In genomic region chr1:99685516-99686180, GRCh38 we compare ENCODE assay signal across 8 cellular contexts.
DNase-seq lines count a peak whose midpoint lies in the region; ATAC-seq and TF ChIP-seq lines count a peak whose summit lies in the region.

No MANE protein-coding gene starts in this region.

- H4K20me1 ChIP-seq in SU-DHL-6 (ENCODE audit: low read depth, low read length) = no peaks in the 10 kb centered on the region

- H3K36me3 ChIP-seq in SU-DHL-6 (ENCODE audit: low read length) = no peaks in the 10 kb centered on the region

- peak; percentile 70 for DNase-seq in activated effector memory CD4-positive, alpha-beta T cell treated with anti-CD3 and anti-CD28 coated beads, Interleukin-2, amount 50 U/mL, for 16 hours
- DNase-seq in activated effector memory CD4-positive, alpha-beta T cell treated with Interleukin-2 at 50 U/mL for 16 hours = no peak
- DNase-seq in NAMALWA (ENCODE audit: low spot score) (peak; percentile 89), caudate nucleus (lab: John Stamatoyannopoulos, UW) (peak in 40 of 61 donors; percentile 2 to 65 (median 20)), kidney tubule cell (ENCODE audit: low spot score) (peak; percentile 79)
- peak; percentile 31 for DNase-seq in stimulated activated CD4-positive, alpha-beta T cell treated with anti-CD3 and anti-CD28 coated beads, Interleukin-4, amount 100 ng/mL, for 24 hours

- no peak overlapping the region for H3K4me3 ChIP-seq in SU-DHL-6 (ENCODE audit: insufficient read depth, low read length, poor library complexity, severe bottlenecking)

- H3K27me3 ChIP-seq in SU-DHL-6 (ENCODE audit: low read length) = no peaks in the 10 kb centered on the region

- H2AFZ ChIP-seq in SU-DHL-6 (ENCODE audit: low read depth, low read length, severe bottlenecking) = no peak overlapping the region

- H3K27ac ChIP-seq in SU-DHL-6 (ENCODE audit: low read depth, low read length) = no peak overlapping the region
- peak overlapping the region; percentile 2 for H3K27ac ChIP-seq in caudate nucleus (ENCODE audit: low read depth, low read length)

- no peaks in the 10 kb centered on the region for H3F3A ChIP-seq in SU-DHL-6 (ENCODE audit: insufficient read depth)

- H3K79me2 ChIP-seq in SU-DHL-6 (ENCODE audit: insufficient read depth, low read length) = no peaks in the 10 kb centered on the region

- H3K9me3 ChIP-seq in SU-DHL-6 (ENCODE audit: insufficient read depth, low read length) = no peaks in the 10 kb centered on the region

- no peak overlapping the region for H3K9ac ChIP-seq in SU-DHL-6 (ENCODE audit: low read length)

- peak; percentile 69 for TF ChIP-seq CTCF in SU-DHL-6 (IDR thresholded peaks at IDR 0.05; ENCODE audit: insufficient read depth, low read length, poor library complexity, severe bottlenecking)

- peak; percentile 75 for ATAC-seq in HG02610 (IDR thresholded peaks at IDR 0.05; ENCODE audit: unreplicated experiment)

- no peaks in the 10 kb centered on the region for H3K9me2 ChIP-seq in SU-DHL-6 (replicated peaks; ENCODE audit: insufficient read depth, low read length)

- H3K4me2 ChIP-seq in SU-DHL-6 (ENCODE audit: low read depth, low read length, poor library complexity, severe bottlenecking) = no peak overlapping the region
